ENCODE assay signal across 8 cellular contexts in the genomic region with DNA sequence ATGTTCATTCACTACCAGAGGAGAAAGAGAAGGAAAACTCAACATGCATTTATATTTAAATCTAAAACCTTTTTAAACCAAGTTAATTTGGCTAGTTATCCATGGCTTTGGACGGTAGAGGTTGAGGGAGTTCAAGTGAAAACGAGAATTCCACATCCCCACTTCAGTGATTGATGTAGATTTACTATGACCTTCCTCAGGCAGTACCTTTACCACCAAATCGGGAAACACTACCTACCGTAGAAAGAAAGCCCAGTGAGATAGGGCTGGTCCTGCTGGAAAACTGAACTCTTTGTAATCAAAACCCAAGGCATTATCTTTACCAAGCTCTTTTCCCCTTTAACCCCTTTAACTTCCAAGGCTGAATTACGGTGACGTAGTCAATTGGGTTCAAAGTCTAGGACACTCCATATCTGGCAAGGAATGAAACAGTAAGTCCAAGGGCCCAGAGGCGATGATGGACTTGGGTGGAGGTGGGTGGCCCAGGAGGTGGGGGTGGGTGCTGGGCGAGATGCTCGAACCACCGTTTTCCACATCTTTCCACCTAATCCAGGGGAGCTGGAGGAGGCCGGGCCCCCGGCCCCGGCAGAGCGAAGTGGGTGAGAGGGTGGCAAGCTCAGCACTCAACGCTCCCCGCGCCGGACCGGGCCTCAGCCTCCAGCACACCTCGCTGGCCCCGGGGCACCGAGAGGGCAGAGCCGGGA.
DNase-seq lines count a peak whose midpoint lies in the region; ATAC-seq and TF ChIP-seq lines count a peak whose summit lies in the region.

No MANE protein-coding gene starts in this region.

- H3K27me3 Mint-ChIP-seq in nephron (ENCODE audit: low read depth): no peaks in the 10 kb centered on the region

- DNase-seq in DMS 273 treated with DMSO at 0.1 percent for 48 hours (lab: John Stamatoyannopoulos, UW): peak; percentile 12
- peak; percentile 39 for DNase-seq in UCSD-AML1 (lab: John Stamatoyannopoulos, UW; ENCODE audit: unreplicated experiment)
- peak; percentile 45 for DNase-seq in fibroblast of pulmonary artery (ENCODE audit: low read depth)
- no peak for DNase-seq in GDM1 (lab: John Stamatoyannopoulos, UW)
- no peak for DNase-seq in activated CD8-positive, alpha-beta memory T cell treated with anti-CD3 and anti-CD28 coated beads, Interleukin-2, amount 50 U/mL, for 4 hours

- peaks cover 8% of the 10 kb centered on the region for H3K36me3 Mint-ChIP-seq in nephron (ENCODE audit: low read depth)

- H3K4me3 Mint-ChIP-seq in nephron: peak overlapping the region; percentile 92 to 98 (median 97)

- peaks cover 34% of the 10 kb centered on the region for H3K4me1 Mint-ChIP-seq in nephron

- peak; percentile 26 for ATAC-seq in GM19395 (IDR thresholded peaks at IDR 0.05; ENCODE audit: unreplicated experiment)
- peak; percentile 21 for ATAC-seq in HG03571 (IDR thresholded peaks at IDR 0.05; ENCODE audit: unreplicated experiment)

- H3K9me3 Mint-ChIP-seq in nephron: no peaks in the 10 kb centered on the region

- peak overlapping the region; percentile 97 to 99 (median 98) for H3K27ac Mint-ChIP-seq in nephron

- no peak for TF ChIP-seq CTCF in fibroblast of pulmonary artery (IDR thresholded peaks at IDR 0.05; ENCODE audit: low read length, missing control alignments)
- no peak for TF ChIP-seq CTCF in nephron (IDR thresholded peaks at IDR 0.05; ENCODE audit: unreplicated experiment in 3 of 3)

- H3K4me3 ChIP-seq in fibroblast of pulmonary artery (replicated peaks; ENCODE audit: low read depth, low read length): peak overlapping the region; percentile 88

Comparison
In these comparisons a context has a peak if more than half of its experiments do, and no peak if none do; other contexts are left out.
1. DNase-seq: peak in DMS 273 treated with DMSO at 0.1 percent for 48 hours (single experiment), UCSD-AML1 (single experiment) and fibroblast of pulmonary artery (single experiment); none in GDM1 (single experiment) and activated CD8-positive, alpha-beta memory T cell treated with anti-CD3 and anti-CD28 coated beads, Interleukin-2, amount 50 U/mL, for 4 hours (single experiment).